In the genomic region with DNA sequence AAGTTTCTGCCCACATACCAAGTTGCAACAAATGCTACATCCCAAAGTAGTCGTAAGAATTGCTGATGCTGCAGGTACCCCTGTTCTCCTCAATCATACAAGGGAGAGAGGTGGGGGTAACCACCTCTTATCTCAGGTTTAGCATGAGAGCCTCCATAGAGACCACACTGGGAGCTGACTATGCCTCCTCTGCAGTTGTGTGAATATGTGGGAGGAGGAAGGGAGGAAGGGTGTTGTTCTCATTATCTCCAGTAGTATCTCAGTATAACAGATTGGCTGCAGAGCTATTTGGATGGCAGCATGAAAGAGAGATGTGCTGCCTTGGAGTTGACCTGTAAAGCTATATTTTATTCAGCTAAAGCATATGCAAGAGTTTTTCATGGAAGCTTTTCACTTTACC, we compare ENCODE assay signal across 3 cellular contexts.
TF ChIP-seq lines count a peak whose summit lies in the region.

No MANE protein-coding gene starts in this region.

TF ChIP-seq in GM23338, 12 proteins besides CTCF, POLR2A, EP300 and RAD21 (continued from another document):
- TF ChIP-seq, protein P1, sequence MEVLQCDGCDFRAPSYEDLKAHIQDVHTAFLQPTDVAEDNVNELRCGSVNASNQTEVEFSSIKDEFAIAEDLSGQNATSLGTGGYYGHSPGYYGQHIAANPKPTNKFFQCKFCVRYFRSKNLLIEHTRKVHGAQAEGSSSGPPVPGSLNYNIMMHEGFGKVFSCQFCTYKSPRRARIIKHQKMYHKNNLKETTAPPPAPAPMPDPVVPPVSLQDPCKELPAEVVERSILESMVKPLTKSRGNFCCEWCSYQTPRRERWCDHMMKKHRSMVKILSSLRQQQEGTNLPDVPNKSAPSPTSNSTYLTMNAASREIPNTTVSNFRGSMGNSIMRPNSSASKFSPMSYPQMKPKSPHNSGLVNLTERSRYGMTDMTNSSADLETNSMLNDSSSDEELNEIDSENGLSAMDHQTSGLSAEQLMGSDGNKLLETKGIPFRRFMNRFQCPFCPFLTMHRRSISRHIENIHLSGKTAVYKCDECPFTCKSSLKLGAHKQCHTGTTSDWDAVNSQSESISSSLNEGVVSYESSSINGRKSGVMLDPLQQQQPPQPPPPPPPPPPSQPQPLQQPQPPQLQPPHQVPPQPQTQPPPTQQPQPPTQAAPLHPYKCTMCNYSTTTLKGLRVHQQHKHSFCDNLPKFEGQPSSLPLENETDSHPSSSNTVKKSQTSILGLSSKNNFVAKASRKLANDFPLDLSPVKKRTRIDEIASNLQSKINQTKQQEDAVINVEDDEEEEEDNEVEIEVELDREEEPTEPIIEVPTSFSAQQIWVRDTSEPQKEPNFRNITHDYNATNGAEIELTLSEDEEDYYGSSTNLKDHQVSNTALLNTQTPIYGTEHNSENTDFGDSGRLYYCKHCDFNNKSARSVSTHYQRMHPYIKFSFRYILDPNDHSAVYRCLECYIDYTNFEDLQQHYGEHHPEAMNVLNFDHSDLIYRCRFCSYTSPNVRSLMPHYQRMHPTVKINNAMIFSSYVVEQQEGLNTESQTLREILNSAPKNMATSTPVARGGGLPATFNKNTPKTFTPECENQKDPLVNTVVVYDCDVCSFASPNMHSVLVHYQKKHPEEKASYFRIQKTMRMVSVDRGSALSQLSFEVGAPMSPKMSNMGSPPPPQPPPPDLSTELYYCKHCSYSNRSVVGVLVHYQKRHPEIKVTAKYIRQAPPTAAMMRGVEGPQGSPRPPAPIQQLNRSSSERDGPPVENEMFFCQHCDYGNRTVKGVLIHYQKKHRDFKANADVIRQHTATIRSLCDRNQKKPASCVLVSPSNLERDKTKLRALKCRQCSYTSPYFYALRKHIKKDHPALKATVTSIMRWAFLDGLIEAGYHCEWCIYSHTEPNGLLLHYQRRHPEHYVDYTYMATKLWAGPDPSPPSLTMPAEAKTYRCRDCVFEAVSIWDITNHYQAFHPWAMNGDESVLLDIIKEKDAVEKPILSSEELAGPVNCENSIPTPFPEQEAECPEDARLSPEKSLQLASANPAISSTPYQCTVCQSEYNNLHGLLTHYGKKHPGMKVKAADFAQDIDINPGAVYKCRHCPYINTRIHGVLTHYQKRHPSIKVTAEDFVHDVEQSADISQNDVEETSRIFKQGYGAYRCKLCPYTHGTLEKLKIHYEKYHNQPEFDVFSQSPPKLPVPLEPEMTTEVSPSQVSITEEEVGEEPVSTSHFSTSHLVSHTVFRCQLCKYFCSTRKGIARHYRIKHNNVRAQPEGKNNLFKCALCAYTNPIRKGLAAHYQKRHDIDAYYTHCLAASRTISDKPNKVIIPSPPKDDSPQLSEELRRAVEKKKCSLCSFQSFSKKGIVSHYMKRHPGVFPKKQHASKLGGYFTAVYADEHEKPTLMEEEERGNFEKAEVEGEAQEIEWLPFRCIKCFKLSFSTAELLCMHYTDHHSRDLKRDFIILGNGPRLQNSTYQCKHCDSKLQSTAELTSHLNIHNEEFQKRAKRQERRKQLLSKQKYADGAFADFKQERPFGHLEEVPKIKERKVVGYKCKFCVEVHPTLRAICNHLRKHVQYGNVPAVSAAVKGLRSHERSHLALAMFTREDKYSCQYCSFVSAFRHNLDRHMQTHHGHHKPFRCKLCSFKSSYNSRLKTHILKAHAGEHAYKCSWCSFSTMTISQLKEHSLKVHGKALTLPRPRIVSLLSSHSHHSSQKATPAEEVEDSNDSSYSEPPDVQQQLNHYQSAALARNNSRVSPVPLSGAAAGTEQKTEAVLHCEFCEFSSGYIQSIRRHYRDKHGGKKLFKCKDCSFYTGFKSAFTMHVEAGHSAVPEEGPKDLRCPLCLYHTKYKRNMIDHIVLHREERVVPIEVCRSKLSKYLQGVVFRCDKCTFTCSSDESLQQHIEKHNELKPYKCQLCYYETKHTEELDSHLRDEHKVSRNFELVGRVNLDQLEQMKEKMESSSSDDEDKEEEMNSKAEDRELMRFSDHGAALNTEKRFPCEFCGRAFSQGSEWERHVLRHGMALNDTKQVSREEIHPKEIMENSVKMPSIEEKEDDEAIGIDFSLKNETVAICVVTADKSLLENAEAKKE (CRISPR knock-in tag; IDR thresholded peaks at IDR 0.05): no peak

TF ChIP-seq in K562, 482 proteins besides CTCF, POLR2A, EP300 and RAD21 (continued from another document):
- TF ChIP-seq SETDB1 (IDR thresholded peaks at IDR 0.05; ENCODE audit: low read length): no peak
- TF ChIP-seq ZNF316 (IDR thresholded peaks at IDR 0.05): peak; percentile 69
- 0 out of 2 replicates have a peak, but pooled peaks have one; percentile 7 for TF ChIP-seq MAFK (IDR thresholded peaks at IDR 0.05; ENCODE audit: low read length)
- TF ChIP-seq, protein P2, sequence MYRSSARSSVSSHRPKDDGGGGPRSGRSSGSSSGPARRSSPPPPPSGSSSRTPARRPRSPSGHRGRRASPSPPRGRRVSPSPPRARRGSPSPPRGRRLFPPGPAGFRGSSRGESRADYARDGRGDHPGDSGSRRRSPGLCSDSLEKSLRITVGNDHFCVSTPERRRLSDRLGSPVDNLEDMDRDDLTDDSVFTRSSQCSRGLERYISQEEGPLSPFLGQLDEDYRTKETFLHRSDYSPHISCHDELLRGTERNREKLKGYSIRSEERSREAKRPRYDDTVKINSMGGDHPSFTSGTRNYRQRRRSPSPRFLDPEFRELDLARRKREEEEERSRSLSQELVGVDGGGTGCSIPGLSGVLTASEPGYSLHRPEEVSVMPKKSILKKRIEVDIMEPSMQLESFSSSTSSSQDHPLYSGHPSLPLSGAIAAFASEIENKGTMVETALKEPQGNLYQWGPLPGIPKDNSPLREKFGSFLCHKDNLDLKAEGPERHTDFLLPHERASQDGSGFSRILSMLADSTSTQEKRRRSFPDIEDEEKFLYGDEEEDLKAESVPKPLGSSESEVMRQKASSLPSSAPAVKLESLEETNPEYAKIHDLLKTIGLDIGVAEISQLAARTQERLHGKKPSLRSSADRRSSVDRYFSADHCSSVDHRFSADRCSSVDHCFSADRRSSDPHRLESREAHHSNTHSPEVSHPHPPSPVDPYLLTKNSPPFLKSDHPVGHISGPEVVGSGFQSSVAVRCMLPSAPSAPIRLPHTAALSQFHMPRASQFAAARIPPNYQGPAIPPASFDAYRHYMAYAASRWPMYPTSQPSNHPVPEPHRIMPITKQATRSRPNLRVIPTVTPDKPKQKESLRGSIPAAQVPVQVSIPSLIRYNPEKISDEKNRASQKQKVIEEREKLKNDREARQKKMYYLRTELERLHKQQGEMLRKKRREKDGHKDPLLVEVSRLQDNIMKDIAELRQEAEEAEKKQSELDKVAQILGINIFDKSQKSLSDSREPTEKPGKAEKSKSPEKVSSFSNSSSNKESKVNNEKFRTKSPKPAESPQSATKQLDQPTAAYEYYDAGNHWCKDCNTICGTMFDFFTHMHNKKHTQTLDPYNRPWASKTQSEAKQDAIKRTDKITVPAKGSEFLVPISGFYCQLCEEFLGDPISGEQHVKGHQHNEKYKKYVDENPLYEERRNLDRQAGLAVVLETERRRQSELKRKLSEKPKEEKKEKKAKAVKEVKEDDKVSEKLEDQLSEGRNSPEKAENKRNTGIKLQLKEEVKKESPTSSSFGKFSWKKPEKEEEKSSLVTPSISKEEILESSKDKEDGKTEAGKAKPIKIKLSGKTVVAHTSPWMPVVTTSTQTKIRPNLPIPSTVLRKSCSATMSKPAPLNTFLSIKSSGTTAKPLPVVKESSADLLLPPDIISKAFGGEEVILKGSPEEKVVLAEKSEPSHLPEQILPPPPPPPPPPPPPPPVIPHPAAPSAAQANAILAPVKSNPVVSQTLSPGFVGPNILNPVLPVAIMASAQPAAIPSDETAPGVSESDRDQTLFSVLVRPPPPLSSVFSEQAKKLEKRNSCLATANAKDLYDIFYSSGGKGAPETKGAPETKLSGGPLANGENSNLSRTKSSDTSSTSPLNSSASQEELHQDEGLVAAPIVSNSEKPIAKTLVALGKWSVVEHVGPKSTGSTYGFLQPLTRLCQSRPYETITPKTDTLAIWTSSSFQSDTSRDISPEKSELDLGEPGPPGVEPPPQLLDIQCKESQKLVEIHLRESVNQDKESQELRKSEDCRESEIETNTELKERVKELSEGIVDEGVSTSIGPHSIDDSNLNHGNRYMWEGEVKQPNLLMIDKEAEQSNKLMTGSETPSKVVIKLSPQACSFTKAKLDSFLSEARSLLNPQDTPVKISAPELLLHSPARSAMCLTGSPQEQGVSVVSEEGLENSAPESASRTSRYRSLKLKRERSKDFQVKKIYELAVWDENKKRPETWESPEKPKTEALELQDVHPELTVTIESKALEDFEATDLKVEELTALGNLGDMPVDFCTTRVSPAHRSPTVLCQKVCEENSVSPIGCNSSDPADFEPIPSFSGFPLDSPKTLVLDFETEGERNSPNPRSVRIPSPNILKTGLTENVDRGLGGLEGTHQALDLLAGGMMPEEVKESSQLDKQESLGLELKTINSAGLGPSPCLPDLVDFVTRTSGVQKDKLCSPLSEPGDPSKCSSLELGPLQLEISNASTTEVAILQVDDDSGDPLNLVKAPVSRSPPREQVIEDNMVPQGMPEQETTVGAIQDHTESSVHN (IDR thresholded peaks at IDR 0.05; ENCODE audit: borderline replicate concordance in 1 of 2, low read depth in 1 of 2): no peak
- peak; percentile 63 for TF ChIP-seq CBFA2T3 (IDR thresholded peaks at IDR 0.05)
- no peak for TF ChIP-seq ZNF830 (CRISPR knock-in tag; IDR thresholded peaks at IDR 0.05)
- no peak for TF ChIP-seq CREM (IDR thresholded peaks at IDR 0.05; ENCODE audit: low read depth)
- TF ChIP-seq ZNF589 (CRISPR knock-in tag; IDR thresholded peaks at IDR 0.05; ENCODE audit: low read depth): no peak
- no peak for TF ChIP-seq SMARCE1 (IDR thresholded peaks at IDR 0.05)
- 0 out of 4 replicates have a peak, but pooled peaks of 1 of the 2 experiments have one; percentile 20 for TF ChIP-seq TBL1XR1 (IDR thresholded peaks at IDR 0.05; ENCODE audit: low read length in 2 of 2)
- peak; percentile 47 for TF ChIP-seq MAFG (tag; conservative IDR thresholded peaks at IDR 0.05)
- 0 out of 2 replicates have a peak, but pooled peaks have one; percentile 27 for TF ChIP-seq DPF2 (IDR thresholded peaks at IDR 0.05)
- 0 out of 4 replicates have a peak, but pooled peaks of 1 of the 2 experiments have one; percentile 17 for TF ChIP-seq RCOR1 (IDR thresholded peaks at IDR 0.05; ENCODE audit: borderline replicate concordance in 1 of 2, low read depth in 2 of 2, low read length in 2 of 2)

TF ChIP-seq in HepG2, 621 proteins besides CTCF, POLR2A, EP300 and RAD21 (continued from another document):
- peak in 1 of 2 experiments; percentile 11; a peak in 1 of 4 replicates for TF ChIP-seq MAFK (conservative IDR thresholded peaks at IDR 0.05 in 1 of 2, IDR thresholded peaks at IDR 0.05 in 1 of 2; ENCODE audit: low read length in 2 of 2)
